Comparison of ENCODE assay signal across 8 cellular contexts in genomic region chr1:37807555-37808368, GRCh38. TPM values are rescaled to one million over a fixed set of nuclear protein-coding genes. Genes with fewer than 3 reads are reported as not detected.
DNase-seq lines count a peak whose midpoint lies in the region; ATAC-seq and TF ChIP-seq lines count a peak whose summit lies in the region.

Gene C1orf122 (plus strand): TSS chr1:37807790. CDS start chr1:37808405, 615 bp downstream.
Gene YRDC (minus strand): TSS chr1:37808208. CDS start chr1:37808180, 28 bp downstream.

- DNase-seq in GM13977 (ENCODE audit: low spot score) (peak; percentile 99), NCI-H187 (lab: John Stamatoyannopoulos, UW) (peak; percentile 60 to 91), anterior cingulate cortex (lab: John Stamatoyannopoulos, UW) (peak; percentile 46 to 97 (median 91)), right atrium auricular region (ENCODE audit: low spot score) (peak; percentile 94), psoas muscle (peak; percentile 95 to 97)

- ATAC-seq in HG02884 (IDR thresholded peaks at IDR 0.05; ENCODE audit: unreplicated experiment) (peak; percentile 88), psoas muscle (peak; percentile 95 to 96 (median 95))

- in situ Hi-C loops in GM13977 (cut with MboI; ENCODE audit: low pct_unique_long_range_greater_than_20kb, low sequenced_read_pairs, unreplicated experiment), result no loop called here

- peak within 1 kb of the TSS; percentile 87 to 88 for H3K4me3 ChIP-seq in right atrium auricular region
- peak within 1 kb of the TSS; percentile 88 for H3K4me3 ChIP-seq in psoas muscle
- H3K4me3 ChIP-seq in urinary bladder (ENCODE audit: low read depth, low read length), result peak within 1 kb of the TSS; percentile 99

- 0% methylated on average over 48 to 95 of the region's 95 CpGs for WGBS in psoas muscle, 3 donors
- whole genome bisulfite sequencing in urinary bladder, result under 1% methylated on average over 95 of the region's 95 CpGs

- H3K27ac ChIP-seq in right atrium auricular region (peak within 1 kb of the TSS; percentile 93 to 96), psoas muscle (peak within 1 kb of the TSS; percentile 93), urinary bladder (ENCODE audit: low read depth) (peak within 1 kb of the TSS; percentile 91)

- H3K9me3 ChIP-seq in right atrium auricular region (no peaks in the 10 kb centered on the region), psoas muscle (no peaks in the 10 kb centered on the region)

- H3K4me1 ChIP-seq in right atrium auricular region, result peaks cover 0 to 23% of the 10 kb centered on the region in 2 donors
- peaks cover 19% of the 10 kb centered on the region for H3K4me1 ChIP-seq in psoas muscle
- H3K4me1 ChIP-seq in urinary bladder (ENCODE audit: insufficient read depth), result no peaks in the 10 kb centered on the region

- H3K27me3 ChIP-seq in right atrium auricular region (no peaks in the 10 kb centered on the region), psoas muscle (ENCODE audit: insufficient read depth in 3 of 3, low read length in 2 of 3) (no peaks in the 10 kb centered on the region)

- TF ChIP-seq CTCF in GM13977 (IDR thresholded peaks at IDR 0.05; ENCODE audit: extremely low read depth, insufficient read depth, missing control alignments) (no peak), right atrium auricular region (IDR thresholded peaks at IDR 0.05) (no peak), psoas muscle (IDR thresholded peaks at IDR 0.05) (no peak)

- intact Hi-C loops in T-helper 2 cell treated with Interferon-gamma antibody and Interleukin-4, amounts not matched to agents 100 ng/mL and 5 ng/mL, for 36 hours (cut with micrococcal nuclease), result loop anchor here (1.0 to 5.0 kb wide), 6 partner anchors 52 to 330 kb away; partner anchors contain the start of genes CDCA8, GNL2, MTF1 and SF3A3
- intact Hi-C loops in psoas muscle (cut with DNase I), result loop anchor here (2.0 to 10.0 kb wide), 4 partner anchors 51 to 213 kb away; partner anchors contain the start of genes CDCA8 (in 2 of the 2), GNL2 (in 1 of the 2) and MTF1 (in 1 of the 2)

- H3K36me3 ChIP-seq in right atrium auricular region (peaks cover 38% of the 10 kb centered on the region), psoas muscle (ENCODE audit: insufficient read depth in 1 of 2, low read depth in 1 of 2) (peaks cover 5 to 50% of the 10 kb centered on the region in 2 donors), urinary bladder (ENCODE audit: insufficient read depth) (peaks cover 9% of the 10 kb centered on the region)

RNA-seq across cellular contexts. Expression of gene C1orf122, which starts in this region (rescaled TPM):
- 18.9 and 21.2 TPM in 2 replicates for total RNA-seq in T-helper 2 cell treated with Interferon-gamma antibody and Interleukin-4, amounts not matched to agents 100 ng/mL and 5 ng/mL, for 36 hours
- total RNA-seq in right atrium auricular region, result 10 to 100 TPM; 71.5 to 89.3 TPM
- 10 to 100 TPM; 26.6 to 32.1 (median 28.1) TPM for total RNA-seq in psoas muscle
- polyA plus RNA-seq in psoas muscle, result 100 to 1,000 TPM in 1 of 3 donors, 10 to 100 TPM in 2; 52.2 to 109 (median 73.6) TPM
- 10.0 TPM for total RNA-seq in urinary bladder
- 59.2 TPM for polyA plus RNA-seq in urinary bladder

RNA-seq across cellular contexts. Expression of gene YRDC, which starts in this region (rescaled TPM):
- 22.7 and 23.4 TPM in 2 replicates for total RNA-seq in T-helper 2 cell treated with Interferon-gamma antibody and Interleukin-4, amounts not matched to agents 100 ng/mL and 5 ng/mL, for 36 hours
- total RNA-seq in right atrium auricular region (1 to 10 TPM; 6.1 to 8.6 TPM), psoas muscle (10 to 100 TPM in 2 of 4 donors, 1 to 10 TPM in 2; 3.4 to 12.5 (median 10.2) TPM), urinary bladder (6.0 TPM)
- polyA plus RNA-seq in psoas muscle (10 to 100 TPM; 11.3 to 36.0 (median 13.4) TPM), urinary bladder (15.0 TPM)

Comparison
In these comparisons a context has a peak if more than half of its experiments do, and no peak if none do; other contexts are left out.
1. Peak in every context shown above with its lines: DNase-seq, ATAC-seq, H3K4me3 ChIP-seq and H3K27ac ChIP-seq.